Comparison of ENCODE assay signal across 8 cellular contexts in genomic region chr6:111551521-111552231, GRCh38. TPM values are rescaled to one million over a fixed set of nuclear protein-coding genes. Genes with fewer than 3 reads are reported as not detected.
A peak's percentile ranks its signal among the peaks of the same experiment; 100 is the strongest.
DNase-seq lines count a peak whose midpoint lies in the region; ATAC-seq and TF ChIP-seq lines count a peak whose summit lies in the region.

No MANE protein-coding gene starts in this region.

- H3K9me3 ChIP-seq in lung (ENCODE audit: control insufficient read depth in 2 of 2, insufficient read depth in 1 of 2, low read length in 1 of 2) (no peaks in the 10 kb centered on the region), Karpas-422 (ENCODE audit: low read length) (no peaks in the 10 kb centered on the region)

- H3K4me1 Mint-ChIP-seq in brain, result peaks cover 83% of the 10 kb centered on the region

- H3K27ac ChIP-seq in lung (ENCODE audit: low read depth in 1 of 2, low read length in 1 of 2), result peak overlapping the region; percentile 50 to 74
- H3K27ac ChIP-seq in Karpas-422 (ENCODE audit: low read length), result no peak overlapping the region

- H3K27ac Mint-ChIP-seq in brain, result peak overlapping the region; percentile 77 to 99 (median 98)

- H3K36me3 ChIP-seq in lung (ENCODE audit: control insufficient read depth in 2 of 2, insufficient read depth in 2 of 2, low read length in 2 of 2) (no peaks in the 10 kb centered on the region), Karpas-422 (ENCODE audit: insufficient read depth, low read length) (no peaks in the 10 kb centered on the region)

- H3K4me2 ChIP-seq in Karpas-422 (ENCODE audit: low read depth, low read length, poor library complexity, severe bottlenecking), result no peak overlapping the region

- no peak overlapping the region for H3K9ac ChIP-seq in Karpas-422 (ENCODE audit: low read length)

- DNase-seq in Right ventricle myocardium superior (no peak), Right ventricle myocardium inferior (ENCODE audit: missing footprints) (no peak), lung (ENCODE audit: low spot score) (peak; percentile 54), T-helper 1 cell (no peak), Karpas-422 (no peak)

- 42 to 56% methylated on average over 11 of the region's 11 CpGs for WGBS in lung, 2 donors

- TF ChIP-seq CTCF in brain (conservative IDR thresholded peaks at IDR 0.05) (no peak), lung (IDR thresholded peaks at IDR 0.05; ENCODE audit: control extremely low read depth, extremely low read depth) (no peak)

- no peaks in the 10 kb centered on the region for H3K36me3 Mint-ChIP-seq in brain

- no peak overlapping the region for H2AFZ ChIP-seq in Karpas-422 (ENCODE audit: low read length)

- H3K27me3 ChIP-seq in lung (ENCODE audit: control insufficient read depth, insufficient read depth), result no peaks in the 10 kb centered on the region
- H3K27me3 ChIP-seq in Karpas-422 (ENCODE audit: low read length), result no peaks in the 10 kb centered on the region

- no peaks in the 10 kb centered on the region for H3K9me3 Mint-ChIP-seq in brain

- ATAC-seq in Right ventricle myocardium superior (ENCODE audit: poor library complexity) (peak; percentile 25), Right ventricle myocardium inferior (no peak), lung (ENCODE audit: insufficient read depth, low FRiP score) (peak; percentile 49), GM21529 (IDR thresholded peaks at IDR 0.05; ENCODE audit: unreplicated experiment) (no peak), GM18867 (IDR thresholded peaks at IDR 0.05; ENCODE audit: unreplicated experiment) (no peak)

- H3K9me2 ChIP-seq in Karpas-422 (replicated peaks; ENCODE audit: insufficient read depth, low read length), result no peaks in the 10 kb centered on the region

- H3K4me3 ChIP-seq in lung, result no peak overlapping the region
- H3K4me3 ChIP-seq in Karpas-422 (ENCODE audit: low read length), result no peak overlapping the region

- intact Hi-C loops in Right ventricle myocardium superior (cut with DNase I) (no loop called here), Right ventricle myocardium inferior (cut with DNase I) (loop anchor here (5.0 kb wide), 2 partner anchors 51 to 69 kb away; partner anchors contain the start of gene REV3L)

- no peaks in the 10 kb centered on the region for H4K20me1 ChIP-seq in Karpas-422 (ENCODE audit: insufficient read depth, low read depth, low read length)

- peak overlapping the region; percentile 73 to 81 (median 74) for H3K4me3 Mint-ChIP-seq in brain

- H3K4me1 ChIP-seq in lung (ENCODE audit: control insufficient read depth in 2 of 2, insufficient read depth in 2 of 2, low read length in 2 of 2), result peaks cover 16 to 18% of the 10 kb centered on the region in 2 donors
- peaks cover 7% of the 10 kb centered on the region for H3K4me1 ChIP-seq in Karpas-422 (ENCODE audit: low read length)

- H3K27me3 Mint-ChIP-seq in brain, result peaks cover 2% of the 10 kb centered on the region

- no peaks in the 10 kb centered on the region for H3K79me2 ChIP-seq in Karpas-422 (ENCODE audit: low read length)

RNA-seq across cellular contexts. Expression of gene TRAF3IP2, which starts 54.0 kb away (rescaled TPM):
- total RNA-seq in Right ventricle myocardium superior (10.0 TPM), Right ventricle myocardium inferior (11.0 TPM), lung (10 to 100 TPM; 33.5 to 42.0 TPM)
- polyA plus RNA-seq in brain (ENCODE audit: insufficient read depth, low read depth, low replicate concordance) (102 TPM), lung (10 to 100 TPM; 32.7 to 42.8 TPM)
- 51.2 and 55.5 TPM in 2 replicates for total RNA-seq in Karpas-422 (2014; rRNA removed; shearing (Covaris generic); ENCODE audit: low replicate concordance)

Comparison
In these comparisons a context has a peak if more than half of its experiments do, and no peak if none do; other contexts are left out.
1. ATAC-seq: peak in Right ventricle myocardium superior (single experiment) and lung (single experiment); none in Right ventricle myocardium inferior (single experiment), GM21529 (single experiment) and GM18867 (single experiment).